ENCODE assay signal across 12 cellular contexts in genomic region chr9:72951520-72952393, GRCh38. TPM values are rescaled to one million over a fixed set of nuclear protein-coding genes. Genes with fewer than 3 reads are reported as not detected.
A peak's percentile ranks its signal among the peaks of the same experiment; 100 is the strongest.
DNase-seq lines count a peak whose midpoint lies in the region; ATAC-seq, FAIRE-seq and TF ChIP-seq lines count a peak whose summit lies in the region.
"Had no signal": no experiment of that assay in that cellular context is flagged by ENCODE, and none has a peak within 500 bp of the region (broad histone marks: within the 10 kb centered on the region; RNA-seq: fewer than 3 reads in every experiment).

No MANE protein-coding gene starts in this region.

- peaks cover 22% of the 10 kb centered on the region; the same call in 2 of the 3 replicates for H3K4me1 Mint-ChIP-seq in GM23338

- in situ Hi-C loops in K562 (cut with MboI): no loop called here

- H3K27me3 Mint-ChIP-seq in GM23338 (ENCODE audit: insufficient read depth, low read depth, poor library complexity): peaks cover 3% of the 10 kb centered on the region

- no peaks in the 10 kb centered on the region for H3K9me3 Mint-ChIP-seq in GM23338

- no peaks in the 10 kb centered on the region for H3K9me1 ChIP-seq in K562 (ENCODE audit: control insufficient read depth, insufficient read depth, low read length)

- TF ChIP-seq RAD21 in K562 (CRISPR knock-in tag; conservative IDR thresholded peaks at IDR 0.05 in 1 of 2, IDR thresholded peaks at IDR 0.05 in 1 of 2): no peak

- no peak for DNase-seq in GM23338 (ENCODE audit: low spot score)
- peak in 1 of 4 experiments; percentile 6 for DNase-seq in K562 (ENCODE audit: extremely low read depth in 1 of 4, low spot score in 3 of 4)
- no peak for DNase-seq in left lung
- DNase-seq in smooth muscle cell (lab: John Stamatoyannopoulos, UW; ENCODE audit: unreplicated experiment): no peak
- no peak for DNase-seq in PC-3
- no peak for DNase-seq in A172 (ENCODE audit: low spot score)
- DNase-seq in germinal center (ENCODE audit: low spot score): no peak
- DNase-seq: activated CD8-positive, alpha-beta T cell treated with anti-CD3 and anti-CD28 coated beads, Interleukin-2, amount 10 ng/mL, durations not matched to agents 7 days and 5 days; NCI-H1930; nucleus accumbens; SIG-M5 had no signal

- TF ChIP-seq POLR2A in K562 (conservative IDR thresholded peaks at IDR 0.05): no peak

- H3K27me3 ChIP-seq in GM23338 (ENCODE audit: insufficient read depth) (no peaks in the 10 kb centered on the region), K562 (ENCODE audit: control insufficient read depth in 2 of 2, insufficient read depth in 2 of 2, low read length in 2 of 2) (no peaks in the 10 kb centered on the region), left lung (no peaks in the 10 kb centered on the region), smooth muscle cell (ENCODE audit: low read depth) (peaks cover 3% of the 10 kb centered on the region), PC-3 (ENCODE audit: low read length) (peaks cover 76% of the 10 kb centered on the region)

- H3K36me3 Mint-ChIP-seq in GM23338 (ENCODE audit: low read depth): no peaks in the 10 kb centered on the region

- H3K9me2 ChIP-seq in GM23338 (ENCODE audit: insufficient read depth): no peaks in the 10 kb centered on the region; the same call in 1 of the 2 replicates
- no peaks in the 10 kb centered on the region for H3K9me2 ChIP-seq in PC-3 (replicated peaks; ENCODE audit: low read length)

- H3K27ac ChIP-seq in GM23338 (ENCODE audit: low read depth): no peak overlapping the region
- peak overlapping the region; percentile 40; the same call in 1 of the 3 replicates for H3K27ac ChIP-seq in K562 (ENCODE audit: extremely low read depth, low read depth, low read length)
- H3K27ac ChIP-seq in left lung: peak overlapping the region; percentile 72 to 83
- H3K27ac ChIP-seq in smooth muscle cell (ENCODE audit: low read depth): no peak overlapping the region
- no peak overlapping the region for H3K27ac ChIP-seq in PC-3 (ENCODE audit: low read length)

- no peak overlapping the region for H3K4me2 ChIP-seq in GM23338
- H3K4me2 ChIP-seq in K562 (ENCODE audit: insufficient read depth, low read length): peak overlapping the region; percentile 45; the same call in 1 of the 2 replicates
- no peak overlapping the region for H3K4me2 ChIP-seq in smooth muscle cell
- no peak overlapping the region for H3K4me2 ChIP-seq in PC-3 (ENCODE audit: low read length)

- BruUV-seq in K562 (replicated peaks; lab: Mats Ljungman, UMichigan) (no TSS peak), PC-3 (replicated peaks; lab: Mats Ljungman, UMichigan) (no TSS peak)

- no peak overlapping the region for H3K4me3 Mint-ChIP-seq in GM23338
- H3K4me3 Mint-ChIP-seq: activated CD8-positive, alpha-beta T cell treated with anti-CD3 and anti-CD28 coated beads, Interleukin-2, amount 10 ng/mL, durations not matched to agents 7 days and 5 days had no signal

- H3K27ac Mint-ChIP-seq in GM23338: peak overlapping the region; percentile 70; the same call in 1 of the 2 replicates
- H3K27ac Mint-ChIP-seq: activated CD8-positive, alpha-beta T cell treated with anti-CD3 and anti-CD28 coated beads, Interleukin-2, amount 10 ng/mL, durations not matched to agents 7 days and 5 days had no signal

- H3K4me3 ChIP-seq in GM23338 (no peak overlapping the region), K562 (peak overlapping the region; percentile 16), left lung (peak overlapping the region; percentile 34 to 42), smooth muscle cell (peak overlapping the region; percentile 49), PC-3 (ENCODE audit: low read length) (no peak overlapping the region)

- no peak for ATAC-seq in GM23338
- ATAC-seq in K562: peak; percentile 58
- ATAC-seq in left lung: peak; percentile 26
- ATAC-seq in PC-3: no peak
- no peak for ATAC-seq in GM18909 (IDR thresholded peaks at IDR 0.05; ENCODE audit: poor library complexity, unreplicated experiment)
- ATAC-seq: activated CD8-positive, alpha-beta T cell treated with anti-CD3 and anti-CD28 coated beads, Interleukin-2, amount 10 ng/mL, durations not matched to agents 7 days and 5 days had no signal

- TF ChIP-seq CTCF in GM23338 (conservative IDR thresholded peaks at IDR 0.05; ENCODE audit: low read depth in 2 of 2): no peak
- TF ChIP-seq CTCF in K562 (IDR thresholded peaks at IDR 0.05 in 2 of 3, conservative IDR thresholded peaks at IDR 0.05 in 1 of 3; ENCODE audit: insufficient read depth in 2 of 3, low read depth in 1 of 3, low read length in 3 of 3): no peak
- no peak for TF ChIP-seq CTCF in left lung (IDR thresholded peaks at IDR 0.05)
- TF ChIP-seq CTCF in smooth muscle cell (IDR thresholded peaks at IDR 0.05; ENCODE audit: borderline replicate concordance, insufficient read depth, poor library complexity, severe bottlenecking): no peak
- no peak for TF ChIP-seq CTCF in PC-3 (conservative IDR thresholded peaks at IDR 0.05; ENCODE audit: low read depth, low read length)

- H3K9ac ChIP-seq in K562 (ENCODE audit: insufficient read depth in 1 of 2, low read depth in 2 of 2, low read length in 2 of 2): peak overlapping the region in 1 of 2 experiments; percentile 20; a peak in 1 of 4 replicates
- no peak overlapping the region for H3K9ac ChIP-seq in smooth muscle cell (ENCODE audit: low read depth)
- no peak overlapping the region for H3K9ac ChIP-seq in PC-3 (ENCODE audit: low read length)

- no peaks in the 10 kb centered on the region for H3K9me3 ChIP-seq in K562 (replicated peaks; ENCODE audit: control insufficient read depth, insufficient read depth, low read depth, low read length)
- H3K9me3 ChIP-seq in left lung: no peaks in the 10 kb centered on the region
- H3K9me3 ChIP-seq in smooth muscle cell (replicated peaks; ENCODE audit: low read depth): no peaks in the 10 kb centered on the region
- no peaks in the 10 kb centered on the region for H3K9me3 ChIP-seq in PC-3 (ENCODE audit: low read length)

- 5% methylated on average over 5 of the region's 5 CpGs for WGBS in K562 (ENCODE audit: insufficient coverage, low coverage, missing lambda C conversion rate)
- 81% methylated on average over 5 of the region's 5 CpGs for WGBS in smooth muscle cell (ENCODE audit: low lambda C conversion rate)

- CTCF ChIA-PET in K562 (lab: Yijun Ruan, JAX; ENCODE audit: low intra/inter-chr PET ratio): no interaction called here
- CTCF ChIA-PET in PC-3 (lab: Charles Lee): no interaction called here

- no peaks in the 10 kb centered on the region for H3K79me2 ChIP-seq in GM23338 (replicated peaks; ENCODE audit: insufficient read depth)
- H3K79me2 ChIP-seq in K562 (ENCODE audit: control insufficient read depth, insufficient read depth, low read length): 0 out of 3 replicates have a peak, but pooled peaks cover 7% of the 10 kb centered on the region
- no peaks in the 10 kb centered on the region for H3K79me2 ChIP-seq in smooth muscle cell (ENCODE audit: low read depth)
- H3K79me2 ChIP-seq in PC-3 (ENCODE audit: low read length): no peaks in the 10 kb centered on the region

- intact Hi-C loops in K562 (cut with micrococcal nuclease) (loop anchor here (5.0 kb wide), 1 partner anchor 71 kb away; no protein-coding TSS in a partner anchor), left lung (cut with DNase I) (no loop called here), PC-3 (cut with micrococcal nuclease) (no loop called here)

- H4K20me1 ChIP-seq in GM23338 (replicated peaks; ENCODE audit: insufficient read depth) (no peaks in the 10 kb centered on the region), K562 (replicated peaks; ENCODE audit: control insufficient read depth, insufficient read depth, low read length) (no peaks in the 10 kb centered on the region), smooth muscle cell (ENCODE audit: low read depth) (no peaks in the 10 kb centered on the region), PC-3 (ENCODE audit: low read length) (no peaks in the 10 kb centered on the region)

- H2AFZ ChIP-seq in GM23338 (peak overlapping the region; percentile 19; the same call in 1 of the 2 replicates), K562 (ENCODE audit: low read depth, low read length) (peak overlapping the region; percentile 71), smooth muscle cell (ENCODE audit: low read depth) (no peak overlapping the region), PC-3 (ENCODE audit: low read length) (no peak overlapping the region)

- POLR2A ChIA-PET in K562 (lab: Yijun Ruan, JAX): no interaction called here
- POLR2A ChIA-PET in PC-3 (lab: Charles Lee; ENCODE audit: unreplicated experiment): no interaction called here

- FAIRE-seq in K562 (lab: Jason Lieb, UNC): no peak

- no peaks in the 10 kb centered on the region for H3F3A ChIP-seq in GM23338 (replicated peaks; ENCODE audit: low read depth)
- H3F3A ChIP-seq in smooth muscle cell (ENCODE audit: low read depth): no peaks in the 10 kb centered on the region
- H3F3A ChIP-seq in PC-3 (ENCODE audit: low read length, unreplicated experiment): no peaks in the 10 kb centered on the region

- no peak for TF ChIP-seq EP300 in K562 (IDR thresholded peaks at IDR 0.05; ENCODE audit: low read length)

- no peaks in the 10 kb centered on the region for H3K36me3 ChIP-seq in GM23338 (ENCODE audit: insufficient read depth)
- H3K36me3 ChIP-seq in K562 (ENCODE audit: control insufficient read depth, insufficient read depth, low read length): no peaks in the 10 kb centered on the region
- no peaks in the 10 kb centered on the region for H3K36me3 ChIP-seq in left lung
- H3K36me3 ChIP-seq in smooth muscle cell (ENCODE audit: low read depth): no peaks in the 10 kb centered on the region
- H3K36me3 ChIP-seq in PC-3 (ENCODE audit: low read depth, low read length): no peaks in the 10 kb centered on the region

- H3K4me1 ChIP-seq in GM23338 (ENCODE audit: insufficient read depth): peaks cover 5% of the 10 kb centered on the region; the same call in 1 of the 2 replicates
- H3K4me1 ChIP-seq in K562 (replicated peaks in 1 of 2; ENCODE audit: control insufficient read depth in 2 of 2, insufficient read depth in 2 of 2, low read length in 2 of 2): peaks cover 0 to 3% of the 10 kb centered on the region in 2 experiments; a peak in 2 of 5 replicates
- peaks cover 6 to 78% of the 10 kb centered on the region in 2 donors for H3K4me1 ChIP-seq in left lung
- H3K4me1 ChIP-seq in smooth muscle cell (ENCODE audit: low read depth): no peaks in the 10 kb centered on the region
- H3K4me1 ChIP-seq in PC-3 (ENCODE audit: insufficient read depth, low read length): no peaks in the 10 kb centered on the region

RNA-seq across cellular contexts. Expression of gene ALDH1A1, which starts 1.1 kb away (rescaled TPM):
- 2.7 and 3.4 TPM in 2 replicates for total RNA-seq in GM23338 (2014; rRNA removed; shearing (Covaris generic))
- 2.1 and 2.8 TPM in 2 replicates for polyA plus RNA-seq in GM23338 (2016; fragmentation: Nextera tagmentation; extraction: Ambion mirVana)
- 1.6 and 2.2 TPM in 2 replicates for total RNA-seq in K562 (2011; cell fraction: chromatin; rRNA removed; ENCODE audit: low replicate concordance)
- 0.26 and 1.2 TPM in 2 replicates for total RNA-seq in K562 (2011; cell fraction: nucleolus; rRNA removed)
- 1.2 and 1.5 TPM in 2 replicates for total RNA-seq in K562 (2011; cell fraction: nucleoplasm; rRNA removed)
- total RNA-seq in K562 (2014; rRNA removed): 19.8 and 21.0 TPM in 2 replicates
- 32.8 and 38.5 TPM in 2 replicates for total RNA-seq in K562 (2014; rRNA removed; fragmentation: Illumina TruSeq; extraction: Trizol)
- 81.2 and 86.3 TPM in 2 replicates for total RNA-seq in K562 (2015; rRNA removed; fragmentation: Illumina TruSeq; extraction: Trizol)
- 24.4 and 27.0 TPM in 2 replicates for total RNA-seq in K562 (2021)
- polyA plus RNA-seq in K562 (2011; rRNA removed): 1.3 and 1.8 TPM in 2 replicates
- 0.55 and 0.75 TPM in 2 replicates for polyA plus RNA-seq in K562 (2011; cell fraction: cytosol; rRNA removed)
- 0.41 TPM in 2 replicates for polyA plus RNA-seq in K562 (2011; cell fraction: nucleus; rRNA removed)
- 65.5 and 67.1 TPM in 2 replicates for polyA plus RNA-seq in K562 (2012)
- polyA plus RNA-seq in K562 (2014; fragmentation: Illumina TruSeq; extraction: Trizol): 26.3 and 29.3 TPM in 2 replicates
- 10 to 100 TPM; 24.4 to 33.0 TPM for polyA plus RNA-seq in K562 (2014; fragmentation: Nextera tagmentation; extraction: Ambion mirVana)
- polyA plus RNA-seq in K562 (2014; rRNA removed): 20.9 and 21.9 TPM in 2 replicates
- 3.0 and 5.7 TPM in 2 replicates for polyA minus RNA-seq in K562 (2011; rRNA and poly(A)+ RNA removed)
- polyA minus RNA-seq in K562 (2011; cell fraction: cytosol; rRNA and poly(A)+ RNA removed): 0.86 TPM in 1 of 2 replicates, not detected in the other
- polyA minus RNA-seq in K562 (2011; cell fraction: nucleus; rRNA and poly(A)+ RNA removed): 0.13 and 0.78 TPM in 2 replicates
- total RNA-seq in left lung: 100 to 1,000 TPM in 1 of 2 donors, 10 to 100 TPM in 1; 77.7 to 126 TPM
- 0.09 and 0.54 TPM in 2 replicates for total RNA-seq in smooth muscle cell
- polyA plus RNA-seq in smooth muscle cell: 0.07 TPM in 1 of 2 replicates, not detected in the other
- total RNA-seq in PC-3 (2014; rRNA removed): not detected in 2 replicates
- not detected in 2 replicates for total RNA-seq in A172 (2014; rRNA removed; shearing (Covaris generic))
- total RNA-seq: activated CD8-positive, alpha-beta T cell treated with anti-CD3 and anti-CD28 coated beads, Interleukin-2, amount 10 ng/mL, durations not matched to agents 7 days and 5 days had no signal

Comparison
In these comparisons a context has a peak if more than half of its experiments do, and no peak if none do; other contexts are left out.
1. ATAC-seq: peak in K562 (single experiment) and left lung (single experiment); none in GM23338 (single experiment), PC-3 (single experiment) and GM18909 (single experiment).
2. H2AFZ ChIP-seq: peak in GM23338 (single experiment) and K562 (single experiment); none in smooth muscle cell (single experiment) and PC-3 (single experiment).
3. H3K27ac ChIP-seq: peak in K562 (single experiment) and left lung (2 of 2); none in GM23338 (single experiment), smooth muscle cell (single experiment) and PC-3 (single experiment).
4. H3K4me3 ChIP-seq: peak in K562 (single experiment), left lung (2 of 2) and smooth muscle cell (single experiment); none in GM23338 (single experiment) and PC-3 (single experiment).